ENCODE assay signal across 15 cellular contexts in genomic region chr5:73540192-73540591, GRCh38. TPM values are rescaled to one million over a fixed set of nuclear protein-coding genes. Genes with fewer than 3 reads are reported as not detected.
DNase-seq lines count a peak whose midpoint lies in the region; ATAC-seq, FAIRE-seq and TF ChIP-seq lines count a peak whose summit lies in the region.
"Had no signal": no experiment of that assay in that cellular context is flagged by ENCODE, and none has a peak within 500 bp of the region (broad histone marks: within the 10 kb centered on the region; RNA-seq: fewer than 3 reads in every experiment).

No MANE protein-coding gene starts in this region.

- no peaks in the 10 kb centered on the region for H3K9me3 Mint-ChIP-seq in neural progenitor cell
- H3K9me3 Mint-ChIP-seq: central memory CD8-positive, alpha-beta T cell; memory B cell had no signal

- H4K5ac ChIP-seq in IMR-90 (ENCODE audit: low read depth, low read length), result no peak overlapping the region

- in situ Hi-C loops in IMR-90 (cut with MboI; ENCODE audit: low sequenced_read_pairs) (no loop called here), GM12878 (cut with MboI) (no loop called here)

- H2BK5ac ChIP-seq in IMR-90 (ENCODE audit: low read depth, low read length, poor library complexity, severe bottlenecking), result peak overlapping the region; percentile 84

- no peak overlapping the region for H3K27ac Mint-ChIP-seq in neural progenitor cell
- H3K27ac Mint-ChIP-seq: memory B cell had no signal

- H4K8ac ChIP-seq in IMR-90 (ENCODE audit: low read depth in 2 of 2, low read length in 2 of 2), result peak overlapping the region in 1 of 2 experiments; percentile 91; a peak in 1 of 4 replicates

- H3K27ac ChIP-seq in IMR-90 (ENCODE audit: insufficient read depth, low read length) (no peak overlapping the region), GM12878 (ENCODE audit: control insufficient read depth, insufficient read depth) (no peak overlapping the region), spleen (no peak overlapping the region), neural progenitor cell (no peak overlapping the region)

- intact Hi-C loops in IMR-90 (cut with micrococcal nuclease) (no loop called here), GM12878 (cut with micrococcal nuclease; ENCODE audit: unreplicated experiment) (no loop called here), spleen (cut with DNase I; ENCODE audit: low total_unique reads) (no loop called here)

- H3K56ac ChIP-seq in IMR-90 (ENCODE audit: extremely low read depth, insufficient read depth, low read length), result no peak overlapping the region

- peak overlapping the region; percentile 92 for H2BK120ac ChIP-seq in IMR-90 (ENCODE audit: low read depth, low read length)

- H3K4me3 ChIP-seq in IMR-90 (ENCODE audit: insufficient read depth, low read depth, low read length) (no peak overlapping the region), GM12878 (no peak overlapping the region), spleen (no peak overlapping the region), neural progenitor cell (no peak overlapping the region)
- H3K4me3 ChIP-seq: thoracic aorta had no signal

- FAIRE-seq in GM12878 (lab: Jason Lieb, UNC), result no peak

- CTCF ChIA-PET in IMR-90 (lab: Yijun Ruan, JAX), result no interaction called here
- CTCF ChIA-PET in GM12878 (lab: Yijun Ruan, JAX), result interaction anchor here (8.1 kb wide), 1 partner anchor 21 kb away, joined by 139 read pairs; no protein-coding TSS in a partner anchor

- peak overlapping the region; percentile 84; the same call in 1 of the 2 replicates for H3K23ac ChIP-seq in IMR-90 (ENCODE audit: low read depth, low read length)

- no peaks in the 10 kb centered on the region for H4K20me1 ChIP-seq in IMR-90 (ENCODE audit: insufficient read depth, low read length)
- no peaks in the 10 kb centered on the region for H4K20me1 ChIP-seq in GM12878 (ENCODE audit: control insufficient read depth, insufficient read depth)
- H4K20me1 ChIP-seq in neural progenitor cell (ENCODE audit: low read depth), result no peaks in the 10 kb centered on the region

- H3K79me2 ChIP-seq in GM12878 (ENCODE audit: control insufficient read depth, insufficient read depth, low read length) (no peaks in the 10 kb centered on the region), neural progenitor cell (ENCODE audit: low read depth) (no peaks in the 10 kb centered on the region)

- H2AFZ ChIP-seq in IMR-90 (replicated peaks; ENCODE audit: low read length, poor library complexity) (peak overlapping the region; percentile 83), GM12878 (ENCODE audit: control insufficient read depth, low read depth, low read length) (no peak overlapping the region), neural progenitor cell (replicated peaks) (no peak overlapping the region)

- no peak overlapping the region for H3K9ac ChIP-seq in IMR-90 (ENCODE audit: low read depth, low read length)
- H3K9ac ChIP-seq in GM12878 (ENCODE audit: control insufficient read depth, insufficient read depth, low read length), result no peak overlapping the region
- H3K9ac ChIP-seq in neural progenitor cell, result no peak overlapping the region

- H3K14ac ChIP-seq in IMR-90 (replicated peaks; ENCODE audit: low read depth, low read length), result no peak overlapping the region

- H3K27me3 ChIP-seq in IMR-90 (ENCODE audit: control insufficient read depth, insufficient read depth, low read length), result no peaks in the 10 kb centered on the region
- no peaks in the 10 kb centered on the region for H3K27me3 ChIP-seq in GM12878 (replicated peaks in 1 of 2; ENCODE audit: control insufficient read depth in 2 of 2, insufficient read depth in 2 of 2, low read length in 1 of 2)
- H3K27me3 ChIP-seq in spleen (replicated peaks in 1 of 7), result peaks cover 0 to 12% (median 0%) of the 10 kb centered on the region in 7 donors
- no peaks in the 10 kb centered on the region for H3K27me3 ChIP-seq in neural progenitor cell

- no peaks in the 10 kb centered on the region for H3F3A ChIP-seq in neural progenitor cell (ENCODE audit: low read depth)

- H3K27me3 Mint-ChIP-seq in neural progenitor cell (ENCODE audit: insufficient read depth, low read depth), result peaks cover 7% of the 10 kb centered on the region

- peak overlapping the region; percentile 95; the same call in 1 of the 2 replicates for H4K91ac ChIP-seq in IMR-90 (ENCODE audit: insufficient read depth, low read depth, low read length)

- peak overlapping the region; percentile 76 for H2AK5ac ChIP-seq in IMR-90 (ENCODE audit: low read depth, low read length)

- no peak overlapping the region for H2AK9ac ChIP-seq in IMR-90 (replicated peaks; ENCODE audit: low read depth, low read length, poor library complexity)

- SMC1A ChIA-PET in GM12878 (lab: Charles Lee; ENCODE audit: uncharacterized antibody, unreplicated experiment), result interaction anchor here (1.1 kb wide), 1 partner anchor 23 kb away, joined by 3 read pairs; no protein-coding TSS in a partner anchor

- H3K36me3 ChIP-seq in IMR-90 (ENCODE audit: control insufficient read depth, insufficient read depth, low read length) (no peaks in the 10 kb centered on the region), GM12878 (ENCODE audit: control insufficient read depth in 2 of 2, insufficient read depth in 2 of 2, low read length in 1 of 2) (no peaks in the 10 kb centered on the region), spleen (no peaks in the 10 kb centered on the region), neural progenitor cell (no peaks in the 10 kb centered on the region)
- H3K36me3 ChIP-seq: thoracic aorta had no signal

- TF ChIP-seq CTCF in IMR-90 (conservative IDR thresholded peaks at IDR 0.05; ENCODE audit: low read depth, low read length) (no peak), GM12878 (IDR thresholded peaks at IDR 0.05 in 2 of 3, conservative IDR thresholded peaks at IDR 0.05 in 1 of 3; ENCODE audit: control insufficient read depth in 2 of 3, extremely low read depth in 1 of 3, insufficient read depth in 1 of 3, low read depth in 3 of 3, low read length in 3 of 3) (no peak), spleen (IDR thresholded peaks at IDR 0.05 in 8 of 11, conservative IDR thresholded peaks at IDR 0.05 in 3 of 11) (no peak), neural progenitor cell (IDR thresholded peaks at IDR 0.05) (no peak)

- dilution Hi-C loops in IMR-90 (cut with HindIII; ENCODE audit: low sequenced_read_pairs, unreplicated experiment), result no loop called here

- WGBS in IMR-90 (ENCODE audit: extremely low coverage in 2 of 2, insufficient read length in 1 of 2), 2 experiments, result no CpG with 5 or more reads among the region's 3 CpGs
- 36% methylated on average over 3 of the region's 3 CpGs for WGBS in GM12878 (ENCODE audit: insufficient coverage, insufficient replicate concordance, low lambda C conversion rate, missing lambda C conversion rate)
- 39 to 53% (median 40%) methylated on average over 3 of the region's 3 CpGs for WGBS in spleen, 5 donors

- peak overlapping the region; percentile 89 for H3K4ac ChIP-seq in IMR-90 (ENCODE audit: low read depth, low read length)

- H3K79me1 ChIP-seq in IMR-90 (ENCODE audit: low read depth in 1 of 2, low read length in 2 of 2), result no peaks in the 10 kb centered on the region

- peak overlapping the region; percentile 91; the same call in 1 of the 2 replicates for H2BK20ac ChIP-seq in IMR-90 (ENCODE audit: low read depth, low read length)

- POLR2A ChIA-PET in IMR-90 (lab: Charles Lee; ENCODE audit: unreplicated experiment) (interaction anchor here (0.6 kb wide), 1 partner anchor 97 kb away, joined by 3 read pairs; no protein-coding TSS in a partner anchor), GM12878 (lab: Charles Lee) (no interaction called here)

- no peak overlapping the region for H3K4me2 ChIP-seq in IMR-90 (ENCODE audit: low read depth, low read length)
- no peak overlapping the region for H3K4me2 ChIP-seq in GM12878 (ENCODE audit: control insufficient read depth, insufficient read depth)
- H3K4me2 ChIP-seq in neural progenitor cell, result no peak overlapping the region

- DNase-seq in DMS53 (lab: John Stamatoyannopoulos, UW) (peak; percentile 67), IMR-90 (peak; percentile 90), GM12878 (ENCODE audit: low read depth, low spot score) (no peak), kidney glomerular epithelial cell (lab: John Stamatoyannopoulos, UW) (peak; percentile 57), spleen (no peak), neural progenitor cell (ENCODE audit: low spot score) (no peak)
- DNase-seq in stimulated activated CD4-positive, alpha-beta T cell treated with anti-CD3 and anti-CD28 coated beads, Interleukin-15, amount 100 ng/mL, for 24 hours, result no peak
- DNase-seq: activated CD4-positive, CD25-positive, alpha-beta regulatory T cell; glutamatergic neuron; NCI-H1436; RPMI8226 had no signal

- no peaks in the 10 kb centered on the region for H3K36me3 Mint-ChIP-seq in neural progenitor cell
- H3K36me3 Mint-ChIP-seq: memory B cell had no signal

- H3K4me1 ChIP-seq in IMR-90 (ENCODE audit: control insufficient read depth, insufficient read depth, low read length) (peaks cover 14% of the 10 kb centered on the region), GM12878 (ENCODE audit: control insufficient read depth, insufficient read depth, low read length) (no peaks in the 10 kb centered on the region), spleen (peaks cover 0 to 5% (median 0%) of the 10 kb centered on the region in 6 donors), neural progenitor cell (peaks cover 6% of the 10 kb centered on the region)

- peaks cover 18% of the 10 kb centered on the region for H3K9me1 ChIP-seq in IMR-90 (ENCODE audit: insufficient read depth, low read length)

- peak overlapping the region; percentile 84; the same call in 1 of the 3 replicates for H2BK15ac ChIP-seq in IMR-90 (ENCODE audit: low read depth, low read length)

- no peak for TF ChIP-seq RAD21 in IMR-90 (IDR thresholded peaks at IDR 0.05; ENCODE audit: low read length)
- no peak for TF ChIP-seq RAD21 in GM12878 (IDR thresholded peaks at IDR 0.05; ENCODE audit: insufficient read depth, low read depth, low read length)

- no TSS peak for BruUV-seq in IMR-90 (replicated peaks; lab: Mats Ljungman, UMichigan)
- no TSS peak for BruUV-seq in GM12878 (replicated peaks; lab: Mats Ljungman, UMichigan)

- no peak for TF ChIP-seq EP300 in GM12878 (IDR thresholded peaks at IDR 0.05; ENCODE audit: borderline replicate concordance in 1 of 2, control insufficient read depth in 1 of 2, low read depth in 2 of 2, low read length in 2 of 2)

- peaks cover 7% of the 10 kb centered on the region for H3K4me1 Mint-ChIP-seq in neural progenitor cell
- H3K4me1 Mint-ChIP-seq: central memory CD8-positive, alpha-beta T cell had no signal

- ATAC-seq in IMR-90 (ENCODE audit: low read depth) (peak; percentile 77), GM12878 (peak; percentile 17; the same call in 1 of the 3 replicates), GM19452 (IDR thresholded peaks at IDR 0.05; ENCODE audit: unreplicated experiment) (no peak)

- H3K4me3 Mint-ChIP-seq in neural progenitor cell, result no peak overlapping the region
- H3K4me3 Mint-ChIP-seq: central memory CD8-positive, alpha-beta T cell; memory B cell had no signal

- TF ChIP-seq POLR2A in IMR-90 (IDR thresholded peaks at IDR 0.05; ENCODE audit: low read depth, low read length), result no peak
- no peak for TF ChIP-seq POLR2A in GM12878 (IDR thresholded peaks at IDR 0.05; ENCODE audit: low read depth, low read length)
- TF ChIP-seq POLR2A in spleen (IDR thresholded peaks at IDR 0.05), result no peak

- RAD21 ChIA-PET in GM12878 (lab: Charles Lee; ENCODE audit: unreplicated experiment), result no interaction called here

- H3K18ac ChIP-seq in IMR-90 (ENCODE audit: low read depth, low read length), result no peak overlapping the region

- no peaks in the 10 kb centered on the region for H3K9me3 ChIP-seq in IMR-90 (ENCODE audit: control insufficient read depth, insufficient read depth, low read length)
- H3K9me3 ChIP-seq in GM12878 (replicated peaks; ENCODE audit: control insufficient read depth, insufficient read depth, low read length), result no peaks in the 10 kb centered on the region
- no peaks in the 10 kb centered on the region for H3K9me3 ChIP-seq in spleen
- no peaks in the 10 kb centered on the region for H3K9me3 ChIP-seq in neural progenitor cell (ENCODE audit: low read depth)
- H3K9me3 ChIP-seq: thoracic aorta had no signal

RNA-seq across cellular contexts. Expression of gene ANKRA2, which starts 25.2 kb away (rescaled TPM):
- total RNA-seq in IMR-90 (2012; rRNA removed), result 10.8 and 11.7 TPM in 2 replicates
- 11.7 and 12.5 TPM in 2 replicates for polyA plus RNA-seq in IMR-90 (2012; rRNA removed)
- 5.8 and 5.9 TPM in 2 replicates for polyA plus RNA-seq in IMR-90 (2012; cell fraction: cytosol; rRNA removed)
- 9.0 and 29.1 TPM in 2 replicates for polyA plus RNA-seq in IMR-90 (2012; cell fraction: nucleus; rRNA removed; ENCODE audit: low replicate concordance)
- 89.7 and 110 TPM in 2 replicates for total RNA-seq in GM12878 (2013; cell fraction: nucleolus; rRNA removed)
- 23.7 and 28.4 TPM in 2 replicates for total RNA-seq in GM12878 (2014; rRNA removed)
- total RNA-seq in GM12878 (2014; rRNA removed; fragmentation: Illumina TruSeq; extraction: Trizol), result 17.3 and 18.2 TPM in 2 replicates
- 12.8 and 13.3 TPM in 2 replicates for total RNA-seq in GM12878 (2021)
- 8.2 TPM for polyA plus RNA-seq in GM12878 (2011; ENCODE audit: low read depth)
- polyA plus RNA-seq in GM12878 (2011; rRNA removed), result 47.1 and 77.2 TPM in 2 replicates
- polyA plus RNA-seq in GM12878 (2011; cell fraction: cytosol; rRNA removed), result 11.7 and 11.8 TPM in 2 replicates
- 57.5 and 76.8 TPM in 2 replicates for polyA plus RNA-seq in GM12878 (2011; cell fraction: nucleus; rRNA removed)
- 15.3 and 24.4 TPM in 2 replicates for polyA plus RNA-seq in GM12878 (2012)
- 12.3 and 15.1 TPM in 2 replicates for polyA plus RNA-seq in GM12878 (2014; fragmentation: Illumina TruSeq; extraction: Trizol)
- 10 to 100 TPM; 19.4 to 31.3 TPM for polyA plus RNA-seq in GM12878 (2014; fragmentation: Nextera tagmentation; extraction: Ambion mirVana)
- polyA plus RNA-seq in GM12878 (2014; rRNA removed), result 15.1 and 20.2 TPM in 2 replicates
- 10 to 100 TPM; 30.2 to 32.6 TPM for polyA plus RNA-seq in GM12878 (2016; fragmentation: Nextera tagmentation; extraction: Ambion mirVana)
- polyA minus RNA-seq in GM12878 (2011; rRNA and poly(A)+ RNA removed), result 9.8 and 15.6 TPM in 2 replicates
- polyA minus RNA-seq in GM12878 (2011; cell fraction: cytosol; rRNA and poly(A)+ RNA removed), result 3.5 and 11.3 TPM in 2 replicates
- 27.6 and 31.1 TPM in 2 replicates for polyA minus RNA-seq in GM12878 (2011; cell fraction: nucleus; rRNA and poly(A)+ RNA removed)
- total RNA-seq in spleen, result 10 to 100 TPM; 20.6 to 32.0 (median 24.4) TPM
- polyA plus RNA-seq in spleen, result 10 to 100 TPM; 23.8 to 35.1 (median 25.6) TPM
- total RNA-seq in neural progenitor cell (ENCODE audit: low replicate concordance), result 32.7 and 64.3 TPM in 2 replicates

RNA-seq across cellular contexts. Expression of gene UTP15, which starts 25.4 kb away (rescaled TPM):
- total RNA-seq in IMR-90 (2012; rRNA removed) (28.0 and 31.1 TPM in 2 replicates), GM12878 (2014; rRNA removed) (27.7 and 35.5 TPM in 2 replicates), GM12878 (2014; rRNA removed; fragmentation: Illumina TruSeq; extraction: Trizol) (33.6 and 39.4 TPM in 2 replicates), GM12878 (2021) (32.2 and 36.7 TPM in 2 replicates), spleen (10 to 100 TPM; 14.5 to 37.0 (median 21.5) TPM), neural progenitor cell (ENCODE audit: low replicate concordance) (22.1 and 34.4 TPM in 2 replicates)
- polyA plus RNA-seq in IMR-90 (2012; rRNA removed) (10.9 and 11.4 TPM in 2 replicates), GM12878 (2011; rRNA removed) (29.7 and 41.4 TPM in 2 replicates), GM12878 (2014; fragmentation: Illumina TruSeq; extraction: Trizol) (30.7 and 37.6 TPM in 2 replicates), GM12878 (2014; fragmentation: Nextera tagmentation; extraction: Ambion mirVana) (10 to 100 TPM; 22.5 to 24.9 TPM), GM12878 (2014; rRNA removed) (21.3 and 29.5 TPM in 2 replicates), GM12878 (2016; fragmentation: Nextera tagmentation; extraction: Ambion mirVana) (10 to 100 TPM; 28.9 to 33.8 TPM), spleen (1 to 10 TPM; 4.5 to 5.6 (median 5.0) TPM)
- 1.5 and 3.1 TPM in 2 replicates for polyA plus RNA-seq in IMR-90 (2012; cell fraction: cytosol; rRNA removed)
- 19.0 and 31.7 TPM in 2 replicates for polyA plus RNA-seq in IMR-90 (2012; cell fraction: nucleus; rRNA removed; ENCODE audit: low replicate concordance)
- 128 and 152 TPM in 2 replicates for total RNA-seq in GM12878 (2013; cell fraction: nucleolus; rRNA removed)
- polyA plus RNA-seq in GM12878 (2011; ENCODE audit: low read depth), result 6.1 TPM
- 16.4 and 17.3 TPM in 2 replicates for polyA plus RNA-seq in GM12878 (2011; cell fraction: cytosol; rRNA removed)
- 49.5 and 59.6 TPM in 2 replicates for polyA plus RNA-seq in GM12878 (2011; cell fraction: nucleus; rRNA removed)
- 11.6 and 15.5 TPM in 2 replicates for polyA plus RNA-seq in GM12878 (2012)
- polyA minus RNA-seq in GM12878 (2011; rRNA and poly(A)+ RNA removed), result 39.0 and 45.1 TPM in 2 replicates
- polyA minus RNA-seq in GM12878 (2011; cell fraction: cytosol; rRNA and poly(A)+ RNA removed), result 9.9 and 11.7 TPM in 2 replicates
- polyA minus RNA-seq in GM12878 (2011; cell fraction: nucleus; rRNA and poly(A)+ RNA removed), result 64.8 and 81.9 TPM in 2 replicates

RNA-seq across cellular contexts. Expression of gene BTF3, which starts 42.0 kb away (rescaled TPM):
- total RNA-seq in IMR-90 (2012; rRNA removed), result 211 and 225 TPM in 2 replicates
- polyA plus RNA-seq in IMR-90 (2012; rRNA removed), result 410 and 443 TPM in 2 replicates
- polyA plus RNA-seq in IMR-90 (2012; cell fraction: cytosol; rRNA removed), result 226 and 424 TPM in 2 replicates
- polyA plus RNA-seq in IMR-90 (2012; cell fraction: nucleus; rRNA removed; ENCODE audit: low replicate concordance), result 47.3 and 183 TPM in 2 replicates
- 66.9 and 73.7 TPM in 2 replicates for total RNA-seq in GM12878 (2013; cell fraction: nucleolus; rRNA removed)
- 492 and 532 TPM in 2 replicates for total RNA-seq in GM12878 (2014; rRNA removed)
- total RNA-seq in GM12878 (2014; rRNA removed; fragmentation: Illumina TruSeq; extraction: Trizol), result 855 and 860 TPM in 2 replicates
- total RNA-seq in GM12878 (2021), result 836 and 848 TPM in 2 replicates
- polyA plus RNA-seq in GM12878 (2011; ENCODE audit: low read depth), result 1,276 TPM
- 807 and 1,223 TPM in 2 replicates for polyA plus RNA-seq in GM12878 (2011; rRNA removed)
- 414 and 476 TPM in 2 replicates for polyA plus RNA-seq in GM12878 (2011; cell fraction: cytosol; rRNA removed)
- 251 and 283 TPM in 2 replicates for polyA plus RNA-seq in GM12878 (2011; cell fraction: nucleus; rRNA removed)
- 1,031 and 1,134 TPM in 2 replicates for polyA plus RNA-seq in GM12878 (2012)
- polyA plus RNA-seq in GM12878 (2014; fragmentation: Illumina TruSeq; extraction: Trizol), result 1,650 and 1,701 TPM in 2 replicates
- polyA plus RNA-seq in GM12878 (2014; fragmentation: Nextera tagmentation; extraction: Ambion mirVana), result 1,000 to 10,000 TPM; 1,064 to 1,108 TPM
- polyA plus RNA-seq in GM12878 (2014; rRNA removed), result 830 and 886 TPM in 2 replicates
- polyA plus RNA-seq in GM12878 (2016; fragmentation: Nextera tagmentation; extraction: Ambion mirVana), result 100 to 1,000 TPM; 922 to 993 TPM
- polyA minus RNA-seq in GM12878 (2011; rRNA and poly(A)+ RNA removed), result 342 and 537 TPM in 2 replicates
- 199 and 249 TPM in 2 replicates for polyA minus RNA-seq in GM12878 (2011; cell fraction: cytosol; rRNA and poly(A)+ RNA removed)
- polyA minus RNA-seq in GM12878 (2011; cell fraction: nucleus; rRNA and poly(A)+ RNA removed), result 67.9 and 87.3 TPM in 2 replicates
- 100 to 1,000 TPM; 368 to 539 (median 463) TPM for total RNA-seq in spleen
- 100 to 1,000 TPM; 689 to 914 (median 771) TPM for polyA plus RNA-seq in spleen
- total RNA-seq in neural progenitor cell (ENCODE audit: low replicate concordance), result 519 and 885 TPM in 2 replicates

Comparison
In these comparisons a context has a peak if more than half of its experiments do, and no peak if none do; other contexts are left out.
1. DNase-seq: peak in DMS53 (single experiment), IMR-90 (single experiment) and kidney glomerular epithelial cell (single experiment); none in GM12878 (single experiment), spleen (single experiment), stimulated activated CD4-positive, alpha-beta T cell treated with anti-CD3 and anti-CD28 coated beads, Interleukin-15, amount 100 ng/mL, for 24 hours (single experiment) and neural progenitor cell (single experiment).